Comparison of ENCODE assay signal across 23 cellular contexts in genomic region chr2:206863196-206863595, GRCh38.
DNase-seq lines count a peak whose midpoint lies in the region; ATAC-seq and TF ChIP-seq lines count a peak whose summit lies in the region.
"Had no signal": no experiment of that assay in that cellular context is flagged by ENCODE, and none has a peak within 500 bp of the region (broad histone marks: within the 10 kb centered on the region; RNA-seq: fewer than 3 reads in every experiment).

No MANE protein-coding gene starts in this region.

- in situ Hi-C loops in gastrocnemius medialis (cut with MboI; ENCODE audit: low sequenced_read_pairs in 4 of 4): no loop called here

- peaks cover 0 to 2% of the 10 kb centered on the region in 2 donors for H3K9me3 Mint-ChIP-seq in stimulated activated naive B cell treated with anti-CD40 and anti-IgM and Interleukin-4, amounts not matched to agents 10 μg/mL and 1 μg/mL and 100 μg/mL, for 72 hours
- H3K9me3 Mint-ChIP-seq: GM23338 had no signal

- H3K36me3 Mint-ChIP-seq in stimulated activated naive B cell treated with anti-CD40 and anti-IgM and Interleukin-4, amounts not matched to agents 10 μg/mL and 1 μg/mL and 100 μg/mL, for 72 hours: peaks cover 0 to 33% of the 10 kb centered on the region in 2 donors

- no peaks in the 10 kb centered on the region for H3K36me3 ChIP-seq in heart left ventricle
- no peaks in the 10 kb centered on the region for H3K36me3 ChIP-seq in left ventricle myocardium inferior
- no peaks in the 10 kb centered on the region for H3K36me3 ChIP-seq in gastrocnemius medialis
- H3K36me3 ChIP-seq: BE2C, HAP-1 had no signal

- DNase-seq in heart left ventricle (peak in 3 of 5 donors; percentile 25 to 32 (median 29)), cardiac septum (ENCODE audit: low spot score) (no peak), fibroblast of gingiva (ENCODE audit: low read depth) (peak; percentile 46), left ventricle myocardium inferior (no peak), gastrocnemius medialis (peak; percentile 29 to 32), hypothalamus (lab: John Stamatoyannopoulos, UW) (no peak)
- DNase-seq in stimulated activated naive B cell treated with anti-CD40 and anti-IgM and Interleukin-4, amounts not matched to agents 10 μg/mL and 1 μg/mL and 100 μg/mL, for 72 hours: no peak
- DNase-seq: BE2C; DMS153; KBM-7; MM.1S; NCI-H1048; NCI-H1417 treated with DMSO at 0.1 percent for 48 hours; NCI-H187; NCI-H510A; NCI-H774; NK-92 treated with Interleukin-12 subunit alpha and Interleukin-12 subunit beta, amount 100 ng/mL, for 24 hours had no signal

- no peak for TF ChIP-seq CTCF in heart left ventricle (IDR thresholded peaks at IDR 0.05)
- TF ChIP-seq CTCF in left ventricle myocardium inferior (IDR thresholded peaks at IDR 0.05; ENCODE audit: borderline replicate concordance): no peak
- TF ChIP-seq CTCF in gastrocnemius medialis (IDR thresholded peaks at IDR 0.05 in 4 of 5, conservative IDR thresholded peaks at IDR 0.05 in 1 of 5): no peak

- H3K27me3 ChIP-seq in heart left ventricle: no peaks in the 10 kb centered on the region
- H3K27me3 ChIP-seq in left ventricle myocardium inferior (ENCODE audit: low read depth): no peaks in the 10 kb centered on the region
- no peaks in the 10 kb centered on the region for H3K27me3 ChIP-seq in gastrocnemius medialis
- H3K27me3 ChIP-seq: BE2C had no signal

- peaks cover 0 to 6% (median 0%) of the 10 kb centered on the region in 12 donors for H3K4me1 ChIP-seq in heart left ventricle
- peaks cover 12% of the 10 kb centered on the region for H3K4me1 ChIP-seq in left ventricle myocardium inferior
- no peaks in the 10 kb centered on the region for H3K4me1 ChIP-seq in gastrocnemius medialis
- H3K4me1 ChIP-seq: A549, BE2C, HAP-1 had no signal

- peak in 2 of 4 donors; percentile 53 to 57 for ATAC-seq in heart left ventricle
- ATAC-seq in gastrocnemius medialis: peak; percentile 52 to 68
- no peak for ATAC-seq in GM21619 (IDR thresholded peaks at IDR 0.05; ENCODE audit: unreplicated experiment)
- ATAC-seq in stimulated activated naive B cell treated with anti-CD40 and anti-IgM and Interleukin-4, amounts not matched to agents 10 μg/mL and 1 μg/mL and 100 μg/mL, for 72 hours (replicated peaks): no peak
- ATAC-seq: A549, GM23338 had no signal

- H3K4me3 ChIP-seq in heart left ventricle (no peak overlapping the region), left ventricle myocardium inferior (no peak overlapping the region), gastrocnemius medialis (no peak overlapping the region)
- H3K4me3 ChIP-seq: A549, GM23338, HAP-1 had no signal

- no peaks in the 10 kb centered on the region for H3K27me3 Mint-ChIP-seq in stimulated activated naive B cell treated with anti-CD40 and anti-IgM and Interleukin-4, amounts not matched to agents 10 μg/mL and 1 μg/mL and 100 μg/mL, for 72 hours

- WGBS in heart left ventricle, 4 donors: 48 to 58% (median 56%) methylated on average over 3 of the region's 3 CpGs

- H3K9me3 ChIP-seq in heart left ventricle: no peaks in the 10 kb centered on the region
- no peaks in the 10 kb centered on the region for H3K9me3 ChIP-seq in left ventricle myocardium inferior (replicated peaks)
- no peaks in the 10 kb centered on the region for H3K9me3 ChIP-seq in gastrocnemius medialis
- H3K9me3 ChIP-seq: A549, BE2C, HAP-1 had no signal

- TF ChIP-seq POLR2A in heart left ventricle (IDR thresholded peaks at IDR 0.05): no peak
- no peak for TF ChIP-seq POLR2A in gastrocnemius medialis (IDR thresholded peaks at IDR 0.05)

- no peak overlapping the region for H3K27ac Mint-ChIP-seq in stimulated activated naive B cell treated with anti-CD40 and anti-IgM and Interleukin-4, amounts not matched to agents 10 μg/mL and 1 μg/mL and 100 μg/mL, for 72 hours
- H3K27ac Mint-ChIP-seq: GM23338 had no signal

- H3K4me3 Mint-ChIP-seq in stimulated activated naive B cell treated with anti-CD40 and anti-IgM and Interleukin-4, amounts not matched to agents 10 μg/mL and 1 μg/mL and 100 μg/mL, for 72 hours: no peak overlapping the region
- H3K4me3 Mint-ChIP-seq: GM23338 had no signal

- H3K4me1 Mint-ChIP-seq in stimulated activated naive B cell treated with anti-CD40 and anti-IgM and Interleukin-4, amounts not matched to agents 10 μg/mL and 1 μg/mL and 100 μg/mL, for 72 hours: peaks cover 8 to 14% of the 10 kb centered on the region in 2 donors

- intact Hi-C loops in heart left ventricle (cut with DNase I) (no loop called here), cardiac septum (cut with DNase I) (no loop called here), left ventricle myocardium inferior (cut with micrococcal nuclease) (no loop called here), gastrocnemius medialis (cut with DNase I; ENCODE audit: low total_unique reads) (no loop called here)

- H3K27ac ChIP-seq in heart left ventricle (peak overlapping the region in 5 of 12 donors; percentile 7 to 45 (median 28)), left ventricle myocardium inferior (replicated peaks) (peak overlapping the region; percentile 66), gastrocnemius medialis (peak overlapping the region in 2 of 4 donors; percentile 16 to 27)
- H3K27ac ChIP-seq: A549, HL-60, RWPE1 had no signal

Comparison
In these comparisons a context has a peak if more than half of its experiments do, and no peak if none do; other contexts are left out.
1. DNase-seq: peak in heart left ventricle (3 of 5), fibroblast of gingiva (single experiment) and gastrocnemius medialis (2 of 2); none in cardiac septum (single experiment), left ventricle myocardium inferior (single experiment), hypothalamus (0 of 51) and stimulated activated naive B cell treated with anti-CD40 and anti-IgM and Interleukin-4, amounts not matched to agents 10 μg/mL and 1 μg/mL and 100 μg/mL, for 72 hours (single experiment).
2. ATAC-seq: peak in gastrocnemius medialis (2 of 2); none in GM21619 (single experiment) and stimulated activated naive B cell treated with anti-CD40 and anti-IgM and Interleukin-4, amounts not matched to agents 10 μg/mL and 1 μg/mL and 100 μg/mL, for 72 hours (0 of 2).